ENCODE assay signal across 14 cellular contexts in genomic region chrX:153673398-153674218, GRCh38. TPM values are rescaled to one million over a fixed set of nuclear protein-coding genes. Genes with fewer than 3 reads are reported as not detected.
DNase-seq lines count a peak whose midpoint lies in the region; ATAC-seq, FAIRE-seq and TF ChIP-seq lines count a peak whose summit lies in the region.
"Had no signal": no experiment of that assay in that cellular context is flagged by ENCODE, and none has a peak within 500 bp of the region (broad histone marks: within the 10 kb centered on the region; RNA-seq: fewer than 3 reads in every experiment).

TSS of gene PNCK (minus strand) at chrX:153673813. CDS start at chrX:153673076, 737 bp downstream.

- no peak within 1 kb of the TSS for H3K27ac Mint-ChIP-seq in central memory CD8-positive, alpha-beta T cell (ENCODE audit: low read depth)
- H3K27ac Mint-ChIP-seq in type B pancreatic cell: no peak within 1 kb of the TSS
- H3K27ac Mint-ChIP-seq: activated T-helper 2 cell treated with anti-CD3 and anti-CD28 coated beads, Interferon-gamma antibody, Interleukin-2, Interleukin-4, amounts not matched to agents 10 μg/mL and 5 μg/mL and 100 μg/mL, durations not matched to agents 14 hours and 24 hours and 36 hours had no signal

- no peaks in the 10 kb centered on the region for H3K4me1 ChIP-seq in prostate gland (replicated peaks)
- H3K4me1 ChIP-seq: BE2C, tibial nerve had no signal

- H3K27ac ChIP-seq in prostate gland: no peak within 1 kb of the TSS
- H3K27ac ChIP-seq: tibial nerve had no signal

- no peak for FAIRE-seq in RCC 7860 (lab: Jason Lieb, UNC)

- TF ChIP-seq POLR2A in prostate gland (IDR thresholded peaks at IDR 0.05): no peak

- H3K9me3 Mint-ChIP-seq in central memory CD8-positive, alpha-beta T cell: no peaks in the 10 kb centered on the region
- H3K9me3 Mint-ChIP-seq in type B pancreatic cell: no peaks in the 10 kb centered on the region
- H3K9me3 Mint-ChIP-seq: activated T-helper 2 cell treated with anti-CD3 and anti-CD28 coated beads, Interferon-gamma antibody, Interleukin-2, Interleukin-4, amounts not matched to agents 10 μg/mL and 5 μg/mL and 100 μg/mL, durations not matched to agents 14 hours and 24 hours and 36 hours had no signal

- no peaks in the 10 kb centered on the region for H3K36me3 Mint-ChIP-seq in central memory CD8-positive, alpha-beta T cell (ENCODE audit: insufficient read depth)
- H3K36me3 Mint-ChIP-seq in type B pancreatic cell: no peaks in the 10 kb centered on the region

- no peak within 1 kb of the TSS for H3K4me3 ChIP-seq in prostate gland
- H3K4me3 ChIP-seq: tibial nerve had no signal

- intact Hi-C loops in Right ventricle myocardium inferior (cut with DNase I) (no loop called here), left cardiac atrium (cut with DNase I) (no loop called here), prostate gland (cut with DNase I) (no loop called here)

- 76% methylated on average over 4 of the region's 99 CpGs for WGBS in prostate gland

- TF ChIP-seq CTCF in type B pancreatic cell (conservative IDR thresholded peaks at IDR 0.05) (no peak), prostate gland (IDR thresholded peaks at IDR 0.05) (no peak), GM13976 (IDR thresholded peaks at IDR 0.05; ENCODE audit: borderline replicate concordance, control extremely low read depth, extremely low read depth, insufficient read depth, missing control alignments) (no peak)

- ATAC-seq in Right ventricle myocardium inferior (no peak), left cardiac atrium (no peak)
- no peak for ATAC-seq in central memory CD8-positive, alpha-beta T cell (replicated peaks; ENCODE audit: extremely low read depth, poor library complexity, severe bottlenecking)
- ATAC-seq: left lobe of liver had no signal

- H3K4me3 Mint-ChIP-seq in central memory CD8-positive, alpha-beta T cell: peak within 1 kb of the TSS; percentile 32
- H3K4me3 Mint-ChIP-seq in type B pancreatic cell: peak within 1 kb of the TSS; percentile 56

- in situ Hi-C loops in GM13976 (cut with MboI; ENCODE audit: low sequenced_read_pairs, unreplicated experiment): loop anchor here (25.0 kb wide), 1 partner anchor 711 kb away; no protein-coding TSS in a partner anchor

- H3K4me1 Mint-ChIP-seq in central memory CD8-positive, alpha-beta T cell: peaks cover 5% of the 10 kb centered on the region
- peaks cover 6% of the 10 kb centered on the region for H3K4me1 Mint-ChIP-seq in type B pancreatic cell (ENCODE audit: unreplicated experiment)

- H3K9me3 ChIP-seq in prostate gland: no peaks in the 10 kb centered on the region
- H3K9me3 ChIP-seq: BE2C, tibial nerve had no signal

- peaks cover 26% of the 10 kb centered on the region for H3K27me3 Mint-ChIP-seq in central memory CD8-positive, alpha-beta T cell
- H3K27me3 Mint-ChIP-seq in type B pancreatic cell: peaks cover 21% of the 10 kb centered on the region

- DNase-seq in Right ventricle myocardium inferior (ENCODE audit: missing footprints): no peak
- DNase-seq in left cardiac atrium: no peak
- no peak for DNase-seq in central memory CD8-positive, alpha-beta T cell (ENCODE audit: low spot score in 2 of 2)
- peak; percentile 81 for DNase-seq in mesenteric fat pad (ENCODE audit: low spot score)
- DNase-seq in type B pancreatic cell (ENCODE audit: extremely low spot score, unreplicated experiment): no peak
- DNase-seq in prostate gland (ENCODE audit: low spot score): no peak
- no peak for DNase-seq in GM13976 (ENCODE audit: low spot score)
- DNase-seq in RCC 7860 (ENCODE audit: low spot score): no peak
- DNase-seq: BE2C, GF-D8, NCI-H774 had no signal

- no peaks in the 10 kb centered on the region for H3K27me3 ChIP-seq in prostate gland (replicated peaks; ENCODE audit: insufficient read depth)
- H3K27me3 ChIP-seq: BE2C had no signal

- no peaks in the 10 kb centered on the region for H3K36me3 ChIP-seq in prostate gland
- H3K36me3 ChIP-seq: BE2C, tibial nerve had no signal

RNA-seq across cellular contexts. Expression of gene PNCK, which starts in this region (rescaled TPM):
- 11.3 TPM for total RNA-seq in Right ventricle myocardium inferior
- 10 to 100 TPM in 1 of 2 donors, 1 to 10 TPM in 1; 9.7 to 14.6 TPM for total RNA-seq in left cardiac atrium
- 1.4 TPM for total RNA-seq in mesenteric fat pad
- total RNA-seq in type B pancreatic cell (ENCODE audit: low replicate concordance): 2.2 and 3.7 TPM in 2 replicates
- 10 to 100 TPM in 1 of 2 donors, 1 to 10 TPM in 1; 8.5 to 50.6 TPM for total RNA-seq in prostate gland
- total RNA-seq: left lobe of liver had no signal
